Comparison of ENCODE assay signal across 8 cellular contexts in the genomic region with DNA sequence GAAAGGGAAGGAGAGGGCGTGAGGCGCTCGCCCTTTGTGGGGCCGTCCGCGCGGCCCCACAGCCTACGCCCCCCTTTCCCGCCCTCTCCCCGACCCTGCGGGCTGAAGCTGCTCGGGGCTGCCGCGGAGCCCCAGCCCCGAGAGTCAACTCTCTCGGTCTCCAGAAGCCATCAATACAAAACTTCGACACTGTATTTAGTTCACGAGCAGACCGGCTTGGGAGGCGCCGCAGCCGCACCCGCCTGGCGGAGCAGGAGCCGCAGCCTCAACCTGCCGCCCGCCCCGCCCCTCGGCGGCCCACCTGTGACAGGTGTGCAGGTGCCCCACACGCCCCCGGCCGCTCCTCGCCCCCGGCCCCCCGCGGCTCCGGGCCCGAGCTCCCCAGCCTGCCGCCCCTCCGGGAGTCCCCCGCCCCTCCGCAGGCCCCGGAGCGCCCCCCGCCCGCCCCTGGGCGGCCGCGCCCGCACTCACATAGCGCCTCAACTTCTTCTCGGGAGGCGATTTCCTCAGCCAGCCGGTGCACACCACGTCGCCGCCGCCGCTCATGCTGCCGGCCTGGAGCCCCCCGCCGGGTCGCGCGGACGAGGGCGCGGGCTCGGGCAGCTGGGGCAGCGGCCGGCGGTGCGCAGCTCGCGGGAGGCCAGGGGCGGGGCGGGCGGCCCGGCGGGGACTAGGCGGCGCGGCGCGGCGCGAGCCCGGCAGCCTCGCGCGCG. TPM values are rescaled to one million over a fixed set of nuclear protein-coding genes. Genes with fewer than 3 reads are reported as not detected.
DNase-seq lines count a peak whose midpoint lies in the region; ATAC-seq and TF ChIP-seq lines count a peak whose summit lies in the region.

A gene with protein sequence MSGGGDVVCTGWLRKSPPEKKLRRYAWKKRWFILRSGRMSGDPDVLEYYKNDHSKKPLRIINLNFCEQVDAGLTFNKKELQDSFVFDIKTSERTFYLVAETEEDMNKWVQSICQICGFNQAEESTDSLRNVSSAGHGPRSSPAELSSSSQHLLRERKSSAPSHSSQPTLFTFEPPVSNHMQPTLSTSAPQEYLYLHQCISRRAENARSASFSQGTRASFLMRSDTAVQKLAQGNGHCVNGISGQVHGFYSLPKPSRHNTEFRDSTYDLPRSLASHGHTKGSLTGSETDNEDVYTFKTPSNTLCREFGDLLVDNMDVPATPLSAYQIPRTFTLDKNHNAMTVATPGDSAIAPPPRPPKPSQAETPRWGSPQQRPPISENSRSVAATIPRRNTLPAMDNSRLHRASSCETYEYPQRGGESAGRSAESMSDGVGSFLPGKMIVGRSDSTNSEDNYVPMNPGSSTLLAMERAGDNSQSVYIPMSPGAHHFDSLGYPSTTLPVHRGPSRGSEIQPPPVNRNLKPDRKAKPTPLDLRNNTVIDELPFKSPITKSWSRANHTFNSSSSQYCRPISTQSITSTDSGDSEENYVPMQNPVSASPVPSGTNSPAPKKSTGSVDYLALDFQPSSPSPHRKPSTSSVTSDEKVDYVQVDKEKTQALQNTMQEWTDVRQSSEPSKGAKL (minus strand): TSS at position 646 of the 713 bp plus-strand sequence. CDS start 100 bp downstream, at position 546.

- no TSS peak for BruUV-seq in A673 (replicated peaks; lab: Mats Ljungman, UMichigan)

- CTCF ChIA-PET in A673 (lab: Charles Lee) = interaction anchor here (0.6 to 1.8 kb wide), 5 partner anchors 42 to 298 kb away, joined by 3 to 9 read pairs (median 5); a partner anchor contains a TSS
- CTCF ChIA-PET in activated CD8-positive, alpha-beta T cell treated with anti-CD3 and anti-CD28 coated beads, Interleukin-2, amount 10 ng/mL, durations not matched to agents 7 days and 5 days (lab: Charles Lee) = interaction anchor here (0.6 to 7.2 kb wide), 17 partner anchors 12 to 278 kb away, joined by 3 to 136 read pairs (median 6); a partner anchor contains a TSS

- H3K4me3 ChIP-seq in A673 (ENCODE audit: low read depth, low read length, poor library complexity, severe bottlenecking) (peak within 1 kb of the TSS; percentile 75), HUES48 (ENCODE audit: low read depth, low read length) (peak within 1 kb of the TSS; percentile 69)

- H3K27me3 Mint-ChIP-seq in activated CD8-positive, alpha-beta T cell treated with anti-CD3 and anti-CD28 coated beads, Interleukin-2, amount 10 ng/mL, durations not matched to agents 7 days and 5 days (ENCODE audit: low read depth) = peaks cover 25% of the 10 kb centered on the region

- ATAC-seq in GM19351 (IDR thresholded peaks at IDR 0.05; ENCODE audit: unreplicated experiment) (peak; percentile 2), foreskin keratinocyte (peak; percentile 40)
- no peak for ATAC-seq in activated CD8-positive, alpha-beta T cell treated with anti-CD3 and anti-CD28 coated beads, Interleukin-2, amount 10 ng/mL, durations not matched to agents 7 days and 5 days

- no peaks in the 10 kb centered on the region for H3K27me3 ChIP-seq in A673 (replicated peaks; ENCODE audit: insufficient read depth, low read depth, low read length, poor library complexity)
- peaks cover 24% of the 10 kb centered on the region for H3K27me3 ChIP-seq in HUES48 (ENCODE audit: control insufficient read depth, insufficient read depth, low read length)
- peaks cover 4% of the 10 kb centered on the region for H3K27me3 ChIP-seq in foreskin keratinocyte

- peak within 1 kb of the TSS; percentile 84 for H3K27ac Mint-ChIP-seq in activated CD8-positive, alpha-beta T cell treated with anti-CD3 and anti-CD28 coated beads, Interleukin-2, amount 10 ng/mL, durations not matched to agents 7 days and 5 days

- POLR2A ChIA-PET in A673 (lab: Charles Lee; ENCODE audit: low non-redundant PET) = no interaction called here
- POLR2A ChIA-PET in activated CD8-positive, alpha-beta T cell treated with anti-CD3 and anti-CD28 coated beads, Interleukin-2, amount 10 ng/mL, durations not matched to agents 7 days and 5 days (lab: Charles Lee) = interaction anchor here (0.7 to 1.9 kb wide), 8 partner anchors 11 to 423 kb away, joined by 3 to 6 read pairs (median 4); a partner anchor contains a TSS

- no peaks in the 10 kb centered on the region for H3K36me3 ChIP-seq in A673 (ENCODE audit: insufficient read depth, low read length, poor library complexity, severe bottlenecking)
- H3K36me3 ChIP-seq in HUES48 (ENCODE audit: control insufficient read depth, insufficient read depth, low read length) = no peaks in the 10 kb centered on the region

- intact Hi-C loops in A673 (cut with micrococcal nuclease; ENCODE audit: unreplicated experiment) = loop anchor here (1.0 to 10.0 kb wide), 2 partner anchors 63 to 147 kb away; no protein-coding TSS in a partner anchor

- H3K4me1 Mint-ChIP-seq in activated CD8-positive, alpha-beta T cell treated with anti-CD3 and anti-CD28 coated beads, Interleukin-2, amount 10 ng/mL, durations not matched to agents 7 days and 5 days (ENCODE audit: low read depth) = peaks cover 43% of the 10 kb centered on the region

- H3K4me3 Mint-ChIP-seq in activated CD8-positive, alpha-beta T cell treated with anti-CD3 and anti-CD28 coated beads, Interleukin-2, amount 10 ng/mL, durations not matched to agents 7 days and 5 days = peak within 1 kb of the TSS; percentile 93

- no peaks in the 10 kb centered on the region for H3K9me3 Mint-ChIP-seq in activated CD8-positive, alpha-beta T cell treated with anti-CD3 and anti-CD28 coated beads, Interleukin-2, amount 10 ng/mL, durations not matched to agents 7 days and 5 days (ENCODE audit: insufficient read depth)

- DNase-seq in A673 (ENCODE audit: low spot score) = no peak
- DNase-seq in activated CD8-positive, alpha-beta T cell treated with anti-CD3 and anti-CD28 coated beads, Interleukin-2, amount 10 ng/mL, durations not matched to agents 7 days and 5 days = peak; percentile 30
- no peak for DNase-seq in foreskin keratinocyte
- DNase-seq in occipital lobe (lab: John Stamatoyannopoulos, UW) = no peak
- no peak for DNase-seq in NCI-H82 treated with DMSO at 0.1 percent for 48 hours (lab: John Stamatoyannopoulos, UW; ENCODE audit: unreplicated experiment)
- no peak for DNase-seq in GM19238 (ENCODE audit: insufficient read length, low spot score)

- no peaks in the 10 kb centered on the region for H3K36me3 Mint-ChIP-seq in activated CD8-positive, alpha-beta T cell treated with anti-CD3 and anti-CD28 coated beads, Interleukin-2, amount 10 ng/mL, durations not matched to agents 7 days and 5 days (ENCODE audit: low read depth)

- H3K27ac ChIP-seq in A673 (ENCODE audit: low read depth, low read length, poor library complexity, severe bottlenecking) = peak within 1 kb of the TSS; percentile 74
- H3K27ac ChIP-seq in HUES48 (ENCODE audit: low read depth, low read length) = peak within 1 kb of the TSS; percentile 81
- H3K27ac ChIP-seq in foreskin keratinocyte = no peak within 1 kb of the TSS

- H3K9me3 ChIP-seq in A673 (ENCODE audit: low read depth, low read length, poor library complexity, severe bottlenecking) = no peaks in the 10 kb centered on the region
- H3K9me3 ChIP-seq in HUES48 (ENCODE audit: control insufficient read depth, insufficient read depth, low read length) = no peaks in the 10 kb centered on the region

- H3K9ac ChIP-seq in HUES48 (ENCODE audit: low read depth, low read length) = peak within 1 kb of the TSS; percentile 72

- TF ChIP-seq CTCF in A673 (conservative IDR thresholded peaks at IDR 0.05; ENCODE audit: low read depth, low read length) (no peak), foreskin keratinocyte (conservative IDR thresholded peaks at IDR 0.05) (no peak)

- H3K4me1 ChIP-seq in A673 (ENCODE audit: insufficient read depth, low read length, poor library complexity, severe bottlenecking) = peaks cover 52% of the 10 kb centered on the region
- H3K4me1 ChIP-seq in HUES48 (ENCODE audit: control insufficient read depth, insufficient read depth, low read length) = peaks cover 17% of the 10 kb centered on the region
- no peaks in the 10 kb centered on the region for H3K4me1 ChIP-seq in foreskin keratinocyte

RNA-seq across cellular contexts. Expression of the gene that starts here (rescaled TPM):
- 21.5 and 29.9 TPM in 2 replicates for total RNA-seq in A673 (2021)
- total RNA-seq in activated CD8-positive, alpha-beta T cell treated with anti-CD3 and anti-CD28 coated beads, Interleukin-2, amount 10 ng/mL, durations not matched to agents 7 days and 5 days = 1 to 10 TPM; 7.6 to 9.8 TPM
- 0.53 and 0.61 TPM in 2 replicates for total RNA-seq in foreskin keratinocyte
- polyA plus RNA-seq in foreskin keratinocyte = 0.13 and 0.14 TPM in 2 replicates
- 23.1 TPM for total RNA-seq in occipital lobe

Comparison
In these comparisons a context has a peak if more than half of its experiments do, and no peak if none do; other contexts are left out.
1. Peak in ATAC-seq in foreskin keratinocyte; RNA of the gene not detected or under 1 TPM.